21 cellular contexts compared by ENCODE assay signal in genomic region chr22:39257522-39258475, GRCh38.
"Had no signal": no experiment of that assay in that cellular context is flagged by ENCODE, and none has a peak within 500 bp of the region (broad histone marks: within the 10 kb centered on the region; RNA-seq: fewer than 3 reads in every experiment).

No MANE protein-coding gene starts in this region.

- H3K9me3 ChIP-seq: gastrocnemius medialis, pancreas had no signal

- ATAC-seq: activated naive CD8-positive, alpha-beta T cell treated with anti-CD3 and anti-CD28 coated beads, Interleukin-2, amount 50 U/mL, for 24 hours; effector memory CD8-positive, alpha-beta T cell; gastrocnemius medialis; left cardiac atrium; pancreas; right cardiac atrium; WTC11 had no signal

- H3K36me3 Mint-ChIP-seq: WTC11 had no signal

- H3K27ac ChIP-seq: esophagus muscularis mucosa, pancreas, stomach, transverse colon had no signal

- H3K4me3 Mint-ChIP-seq: activated naive CD8-positive, alpha-beta T cell treated with anti-CD3 and anti-CD28 coated beads, Interleukin-2, amount 50 U/mL, for 24 hours; effector memory CD8-positive, alpha-beta T cell; memory B cell; nephron; WTC11 had no signal

- H3K36me3 ChIP-seq: esophagus muscularis mucosa, gastrocnemius medialis, pancreas, stomach, transverse colon, uterus had no signal

- H3K4me3 ChIP-seq: esophagus muscularis mucosa, gastrocnemius medialis, pancreas, stomach, transverse colon, uterus had no signal

- H3K27ac Mint-ChIP-seq: activated naive CD8-positive, alpha-beta T cell treated with anti-CD3 and anti-CD28 coated beads, Interleukin-2, amount 50 U/mL, for 24 hours; effector memory CD8-positive, alpha-beta T cell; memory B cell; nephron; WTC11 had no signal

- DNase-seq: activated CD4-positive, alpha-beta T cell treated with anti-CD3 and anti-CD28 coated beads, Interleukin-2, amount 50 U/mL, for 48 hours; activated CD8-positive, alpha-beta memory T cell treated with anti-CD3 and anti-CD28 coated beads, Interleukin-2, amount 50 U/mL, for 48 hours; activated effector memory CD4-positive, alpha-beta T cell treated with anti-CD3 and anti-CD28 coated beads, Interleukin-2, amount 50 U/mL, for 16 hours; activated naive CD4-positive, alpha-beta T cell treated with anti-CD3 and anti-CD28 coated beads, Interleukin-2, amount 50 U/mL, for 16 hours; activated naive CD8-positive, alpha-beta T cell treated with anti-CD3 and anti-CD28 coated beads, Interleukin-2, amount 50 U/mL, for 24 hours; activated T-cell treated with anti-CD3 and anti-CD28 coated beads, Interleukin-2, amount 50 U/mL, for 48 hours; effector memory CD8-positive, alpha-beta T cell; gastrocnemius medialis; left cardiac atrium; right cardiac atrium; stimulated activated CD4-positive, alpha-beta T cell treated with anti-CD3 and anti-CD28 coated beads, Interleukin-12 subunit alpha, Interleukin-12 subunit beta, amount 100 ng/mL, for 4 hours; stimulated activated CD4-positive, alpha-beta T cell treated with anti-CD3 and anti-CD28 coated beads, Interleukin-4, amount 100 ng/mL, for 4 hours; stomach; T-helper 9 cell; transverse colon; uterus had no signal

- H3K27me3 ChIP-seq: esophagus muscularis mucosa, gastrocnemius medialis, pancreas, uterus had no signal
